Comparison of ENCODE assay signal across 15 cellular contexts in genomic region chr1:66478116-66478515, GRCh38. TPM values are rescaled to one million over a fixed set of nuclear protein-coding genes. Genes with fewer than 3 reads are reported as not detected.
DNase-seq lines count a peak whose midpoint lies in the region; ATAC-seq and TF ChIP-seq lines count a peak whose summit lies in the region.
"Had no signal": no experiment of that assay in that cellular context is flagged by ENCODE, and none has a peak within 500 bp of the region (broad histone marks: within the 10 kb centered on the region; RNA-seq: fewer than 3 reads in every experiment).

No MANE protein-coding gene starts in this region.

- H3K27me3 ChIP-seq in SK-N-SH (ENCODE audit: insufficient read depth), result no peaks in the 10 kb centered on the region
- no peaks in the 10 kb centered on the region for H3K27me3 ChIP-seq in skeletal muscle satellite cell (ENCODE audit: control insufficient read depth, insufficient read depth, low read length)
- H3K27me3 ChIP-seq in psoas muscle (ENCODE audit: insufficient read depth in 3 of 3, low read length in 2 of 3), result no peaks in the 10 kb centered on the region
- H3K27me3 ChIP-seq: right atrium auricular region, stomach had no signal

- H3K79me2 ChIP-seq in SK-N-SH (ENCODE audit: insufficient read depth), result no peaks in the 10 kb centered on the region

- H3K4me3 ChIP-seq in SK-N-SH (ENCODE audit: low read depth in 2 of 2, low read length in 1 of 2) (peak overlapping the region in 1 of 2 experiments; percentile 13; a peak in 1 of 4 replicates), skeletal muscle satellite cell (ENCODE audit: low read length) (no peak overlapping the region), psoas muscle (no peak overlapping the region)
- H3K4me3 ChIP-seq: right atrium auricular region, stomach had no signal

- POLR2A ChIA-PET in SK-N-SH (lab: Yijun Ruan, JAX), result no interaction called here

- peaks cover 4 to 11% of the 10 kb centered on the region in 2 experiments for H3K4me1 ChIP-seq in SK-N-SH (ENCODE audit: control insufficient read depth in 1 of 2, insufficient read depth in 2 of 2, low read depth in 1 of 2, low read length in 1 of 2)
- H3K4me1 ChIP-seq in skeletal muscle satellite cell (ENCODE audit: control insufficient read depth, insufficient read depth, low read length), result peaks cover 28% of the 10 kb centered on the region
- no peaks in the 10 kb centered on the region for H3K4me1 ChIP-seq in psoas muscle
- H3K4me1 ChIP-seq: right atrium auricular region, stomach had no signal

- peaks cover 32% of the 10 kb centered on the region for H3F3A ChIP-seq in SK-N-SH (replicated peaks; ENCODE audit: insufficient read depth)

- no peaks in the 10 kb centered on the region for H3K9me2 ChIP-seq in SK-N-SH

- DNase-seq in GM04503 (ENCODE audit: low read depth) (peak; percentile 71), SK-N-SH (no peak), fibroblast of peridontal ligament (ENCODE audit: extremely low read depth) (peak; percentile 83), NCI-H2107 (lab: John Stamatoyannopoulos, UW) (no peak), NCI-H2171 (lab: John Stamatoyannopoulos, UW) (no peak), psoas muscle (no peak)
- DNase-seq: activated CD4-positive, alpha-beta T cell treated with anti-CD3 and anti-CD28 coated beads for 4 hours; stomach; T-helper 17 cell had no signal

- ATAC-seq in HG03159 (IDR thresholded peaks at IDR 0.05; ENCODE audit: unreplicated experiment) (no peak), psoas muscle (no peak)
- ATAC-seq: activated T-helper 17 cell treated with anti-CD3 and anti-CD28 coated beads, Interleukin-2, amount 50 U/mL, for 72 hours; T-helper 17 cell had no signal

- TF ChIP-seq CTCF in SK-N-SH (IDR thresholded peaks at IDR 0.05) (no peak), psoas muscle (IDR thresholded peaks at IDR 0.05) (no peak)

- no peak for TF ChIP-seq RAD21 in SK-N-SH (IDR thresholded peaks at IDR 0.05; ENCODE audit: low read length)

- WGBS in SK-N-SH (ENCODE audit: low lambda C conversion rate), result 25% methylated on average over 7 of the region's 7 CpGs
- WGBS in psoas muscle, 3 donors, result 92 to 96% (median 92%) methylated on average over 7 of the region's 7 CpGs

- H3K36me3 ChIP-seq in SK-N-SH (replicated peaks in 1 of 2; ENCODE audit: control insufficient read depth in 1 of 2, insufficient read depth in 2 of 2, low read length in 1 of 2) (no peaks in the 10 kb centered on the region), skeletal muscle satellite cell (ENCODE audit: insufficient read depth, low read length) (no peaks in the 10 kb centered on the region), psoas muscle (ENCODE audit: insufficient read depth in 1 of 2, low read depth in 1 of 2) (no peaks in the 10 kb centered on the region)
- H3K36me3 ChIP-seq: right atrium auricular region, stomach had no signal

- H3K4me2 ChIP-seq in SK-N-SH (peak overlapping the region; percentile 50; the same call in 1 of the 2 replicates), skeletal muscle satellite cell (ENCODE audit: low read length) (peak overlapping the region; percentile 34)

- CTCF ChIA-PET in SK-N-SH (lab: Yijun Ruan, JAX), result interaction anchor here (1.2 to 2.7 kb wide), 4 partner anchors 10 to 32 kb away, joined by 3 to 12 read pairs (median 4); no protein-coding TSS in a partner anchor

- no peaks in the 10 kb centered on the region for H4K20me1 ChIP-seq in SK-N-SH (ENCODE audit: insufficient read depth)

- intact Hi-C loops in psoas muscle (cut with DNase I), result no loop called here

- peak overlapping the region; percentile 77 to 92 for H3K27ac ChIP-seq in SK-N-SH (ENCODE audit: low read depth in 2 of 2, low read length in 1 of 2)
- no peak overlapping the region for H3K27ac ChIP-seq in psoas muscle
- H3K27ac ChIP-seq: HL-60, right atrium auricular region, stomach had no signal

- peak overlapping the region; percentile 46; the same call in 1 of the 2 replicates for H3K9ac ChIP-seq in SK-N-SH
- H3K9ac ChIP-seq in skeletal muscle satellite cell (ENCODE audit: low read depth, low read length), result peak overlapping the region; percentile 67

- H2AFZ ChIP-seq in SK-N-SH (ENCODE audit: low read depth), result peak overlapping the region; percentile 41; the same call in 1 of the 2 replicates

- peak; percentile 28 to 59; a peak in 2 of 4 replicates for TF ChIP-seq EP300 in SK-N-SH (IDR thresholded peaks at IDR 0.05; ENCODE audit: borderline replicate concordance in 1 of 2, low read depth in 1 of 2, low read length in 1 of 2)

- H3K9me3 ChIP-seq in SK-N-SH (no peaks in the 10 kb centered on the region), skeletal muscle satellite cell (replicated peaks; ENCODE audit: low read length) (peaks cover 7% of the 10 kb centered on the region), psoas muscle (no peaks in the 10 kb centered on the region)
- H3K9me3 ChIP-seq: right atrium auricular region had no signal

TF ChIP-seq in SK-N-SH, 30 proteins besides CTCF, POLR2A, EP300 and RAD21:
- TF ChIP-seq, protein P1, sequence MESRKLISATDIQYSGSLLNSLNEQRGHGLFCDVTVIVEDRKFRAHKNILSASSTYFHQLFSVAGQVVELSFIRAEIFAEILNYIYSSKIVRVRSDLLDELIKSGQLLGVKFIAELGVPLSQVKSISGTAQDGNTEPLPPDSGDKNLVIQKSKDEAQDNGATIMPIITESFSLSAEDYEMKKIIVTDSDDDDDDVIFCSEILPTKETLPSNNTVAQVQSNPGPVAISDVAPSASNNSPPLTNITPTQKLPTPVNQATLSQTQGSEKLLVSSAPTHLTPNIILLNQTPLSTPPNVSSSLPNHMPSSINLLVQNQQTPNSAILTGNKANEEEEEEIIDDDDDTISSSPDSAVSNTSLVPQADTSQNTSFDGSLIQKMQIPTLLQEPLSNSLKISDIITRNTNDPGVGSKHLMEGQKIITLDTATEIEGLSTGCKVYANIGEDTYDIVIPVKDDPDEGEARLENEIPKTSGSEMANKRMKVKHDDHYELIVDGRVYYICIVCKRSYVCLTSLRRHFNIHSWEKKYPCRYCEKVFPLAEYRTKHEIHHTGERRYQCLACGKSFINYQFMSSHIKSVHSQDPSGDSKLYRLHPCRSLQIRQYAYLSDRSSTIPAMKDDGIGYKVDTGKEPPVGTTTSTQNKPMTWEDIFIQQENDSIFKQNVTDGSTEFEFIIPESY (IDR thresholded peaks at IDR 0.05; ENCODE audit: borderline replicate concordance, low read depth), result no peak
- TF ChIP-seq JUND (IDR thresholded peaks at IDR 0.05) (peak; percentile 78), TEAD4 (IDR thresholded peaks at IDR 0.05; ENCODE audit: borderline replicate concordance, insufficient read depth) (no peak), EZH2phosphoT487 (IDR thresholded peaks at IDR 0.05; ENCODE audit: borderline replicate concordance, low read depth) (no peak), FOSL2 (IDR thresholded peaks at IDR 0.05; ENCODE audit: borderline replicate concordance, low read depth) (peak; percentile 89), GABPA (IDR thresholded peaks at IDR 0.05; ENCODE audit: low read depth) (no peak), PBX3 (IDR thresholded peaks at IDR 0.05) (peak; percentile 93), MEF2A (IDR thresholded peaks at IDR 0.05; ENCODE audit: borderline replicate concordance, low read depth) (no peak), TCF12 (IDR thresholded peaks at IDR 0.05) (peak; percentile 68), POLR2AphosphoS5 (IDR thresholded peaks at IDR 0.05; ENCODE audit: low read depth, low read length) (peak; percentile 46; the same call in 1 of the 2 replicates)
- TF ChIP-seq, protein P2, sequence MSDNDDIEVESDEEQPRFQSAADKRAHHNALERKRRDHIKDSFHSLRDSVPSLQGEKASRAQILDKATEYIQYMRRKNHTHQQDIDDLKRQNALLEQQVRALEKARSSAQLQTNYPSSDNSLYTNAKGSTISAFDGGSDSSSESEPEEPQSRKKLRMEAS (IDR thresholded peaks at IDR 0.05; ENCODE audit: low read depth), result peak; percentile 63; the same call in 1 of the 2 replicates
- TF ChIP-seq, protein P3, sequence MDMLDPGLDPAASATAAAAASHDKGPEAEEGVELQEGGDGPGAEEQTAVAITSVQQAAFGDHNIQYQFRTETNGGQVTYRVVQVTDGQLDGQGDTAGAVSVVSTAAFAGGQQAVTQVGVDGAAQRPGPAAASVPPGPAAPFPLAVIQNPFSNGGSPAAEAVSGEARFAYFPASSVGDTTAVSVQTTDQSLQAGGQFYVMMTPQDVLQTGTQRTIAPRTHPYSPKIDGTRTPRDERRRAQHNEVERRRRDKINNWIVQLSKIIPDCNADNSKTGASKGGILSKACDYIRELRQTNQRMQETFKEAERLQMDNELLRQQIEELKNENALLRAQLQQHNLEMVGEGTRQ (IDR thresholded peaks at IDR 0.05; ENCODE audit: borderline replicate concordance, low read depth, low read length), result no peak
- TF ChIP-seq, protein P4, sequence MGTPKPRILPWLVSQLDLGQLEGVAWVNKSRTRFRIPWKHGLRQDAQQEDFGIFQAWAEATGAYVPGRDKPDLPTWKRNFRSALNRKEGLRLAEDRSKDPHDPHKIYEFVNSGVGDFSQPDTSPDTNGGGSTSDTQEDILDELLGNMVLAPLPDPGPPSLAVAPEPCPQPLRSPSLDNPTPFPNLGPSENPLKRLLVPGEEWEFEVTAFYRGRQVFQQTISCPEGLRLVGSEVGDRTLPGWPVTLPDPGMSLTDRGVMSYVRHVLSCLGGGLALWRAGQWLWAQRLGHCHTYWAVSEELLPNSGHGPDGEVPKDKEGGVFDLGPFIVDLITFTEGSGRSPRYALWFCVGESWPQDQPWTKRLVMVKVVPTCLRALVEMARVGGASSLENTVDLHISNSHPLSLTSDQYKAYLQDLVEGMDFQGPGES (IDR thresholded peaks at IDR 0.05; ENCODE audit: low read depth, low read length), result no peak

RNA-seq across cellular contexts. Expression of gene SGIP1, which starts 55.8 kb away (rescaled TPM):
- 15.5 and 22.1 TPM in 2 replicates for polyA plus RNA-seq in SK-N-SH (2012; rRNA removed)
- polyA plus RNA-seq in SK-N-SH (2012; cell fraction: cytosol; rRNA removed), result 12.4 and 15.1 TPM in 2 replicates
- polyA plus RNA-seq in SK-N-SH (2012; cell fraction: nucleus; rRNA removed), result 35.3 and 68.0 TPM in 2 replicates
- total RNA-seq in skeletal muscle satellite cell (2012; rRNA removed), result 5.9 and 19.3 TPM in 2 replicates
- total RNA-seq in psoas muscle, result 1 to 10 TPM in 3 of 4 donors, under 1 TPM in 1; 0.74 to 3.7 (median 1.6) TPM
- 1 to 10 TPM in 2 of 3 donors, under 1 TPM in 1; 0.79 to 1.5 (median 1.0) TPM for polyA plus RNA-seq in psoas muscle
- total RNA-seq: activated T-helper 17 cell treated with anti-CD3 and anti-CD28 coated beads, Interleukin-2, amount 50 U/mL, for 72 hours; OCI-LY7 had no signal

Comparison
In these comparisons a context has a peak if more than half of its experiments do, and no peak if none do; other contexts are left out.
1. DNase-seq: peak in GM04503 (single experiment) and fibroblast of peridontal ligament (single experiment); none in SK-N-SH (single experiment), NCI-H2107 (single experiment), NCI-H2171 (single experiment) and psoas muscle (0 of 2).